In genomic region chr9:98709968-98710965, GRCh38 we compare ENCODE assay signal across 10 cellular contexts. TPM values are rescaled to one million over a fixed set of nuclear protein-coding genes. Genes with fewer than 3 reads are reported as not detected.
DNase-seq lines count a peak whose midpoint lies in the region; ATAC-seq and TF ChIP-seq lines count a peak whose summit lies in the region.
"Had no signal": no experiment of that assay in that cellular context is flagged by ENCODE, and none has a peak within 500 bp of the region (broad histone marks: within the 10 kb centered on the region; RNA-seq: fewer than 3 reads in every experiment).

No MANE protein-coding gene starts in this region.

- TF ChIP-seq POLR2A in spleen (IDR thresholded peaks at IDR 0.05): no peak

- H3K9me2 ChIP-seq in hepatocyte (replicated peaks; ENCODE audit: insufficient read depth): no peaks in the 10 kb centered on the region

- no peak overlapping the region for H3K4me2 ChIP-seq in hepatocyte

- H3K27ac ChIP-seq in A673 (ENCODE audit: low read depth, low read length, poor library complexity, severe bottlenecking) (no peak overlapping the region), HEK293 (ENCODE audit: extremely low read depth, low read depth, low read length) (no peak overlapping the region), hepatocyte (no peak overlapping the region), spleen (no peak overlapping the region)

- POLR2A ChIA-PET in A673 (lab: Charles Lee; ENCODE audit: low non-redundant PET) (no interaction called here), HEK293 (lab: Yijun Ruan, JAX) (no interaction called here), WTC11 (lab: Charles Lee) (no interaction called here)

- H3K9me3 Mint-ChIP-seq in WTC11: no peaks in the 10 kb centered on the region

- no peak overlapping the region for H2AFZ ChIP-seq in hepatocyte

- TF ChIP-seq CTCF in A673 (conservative IDR thresholded peaks at IDR 0.05; ENCODE audit: low read depth, low read length) (no peak), HEK293 (tag by site-specific recombination; IDR thresholded peaks at IDR 0.05) (no peak), WTC11 (IDR thresholded peaks at IDR 0.05) (no peak), hepatocyte (IDR thresholded peaks at IDR 0.05; ENCODE audit: poor library complexity) (no peak), spleen (IDR thresholded peaks at IDR 0.05 in 8 of 11, conservative IDR thresholded peaks at IDR 0.05 in 3 of 11) (no peak)

- H3K4me1 Mint-ChIP-seq in WTC11: peaks cover 8% of the 10 kb centered on the region

- H3K9me3 ChIP-seq in A673 (ENCODE audit: low read depth, low read length, poor library complexity, severe bottlenecking): no peaks in the 10 kb centered on the region
- no peaks in the 10 kb centered on the region for H3K9me3 ChIP-seq in HEK293 (ENCODE audit: control insufficient read depth, insufficient read depth, low read depth, low read length)
- H3K9me3 ChIP-seq in hepatocyte (ENCODE audit: low read depth): no peaks in the 10 kb centered on the region
- H3K9me3 ChIP-seq in spleen: no peaks in the 10 kb centered on the region

- intact Hi-C loops in A673 (cut with micrococcal nuclease; ENCODE audit: unreplicated experiment): loop anchor here (10.0 kb wide), 1 partner anchor 175 kb away; no protein-coding TSS in a partner anchor
- intact Hi-C loops in spleen (cut with DNase I; ENCODE audit: low total_unique reads): no loop called here

- peak overlapping the region; percentile 59 for H3K4me3 Mint-ChIP-seq in WTC11

- peaks cover 94% of the 10 kb centered on the region for H3K27me3 ChIP-seq in A673 (replicated peaks; ENCODE audit: insufficient read depth, low read depth, low read length, poor library complexity)
- H3K27me3 ChIP-seq in hepatocyte: peaks cover 80% of the 10 kb centered on the region
- peaks cover 7 to 89% (median 53%) of the 10 kb centered on the region in 7 donors for H3K27me3 ChIP-seq in spleen (replicated peaks in 1 of 7)

- no peaks in the 10 kb centered on the region for H3K36me3 Mint-ChIP-seq in WTC11

- CTCF ChIA-PET in A673 (lab: Charles Lee) (no interaction called here), HEK293 (lab: Yijun Ruan, JAX) (interaction anchor here (0.6 to 1.5 kb wide), 8 partner anchors 10 to 638 kb away, joined by 3 to 5 read pairs (median 3); no protein-coding TSS in a partner anchor), WTC11 (lab: Charles Lee) (interaction anchor here (0.7 to 2.0 kb wide), 5 partner anchors 31 to 395 kb away, joined by 3 to 6 read pairs (median 5); no protein-coding TSS in a partner anchor)

- H3K36me3 ChIP-seq in A673 (ENCODE audit: insufficient read depth, low read length, poor library complexity, severe bottlenecking): no peaks in the 10 kb centered on the region
- no peaks in the 10 kb centered on the region for H3K36me3 ChIP-seq in HEK293 (ENCODE audit: control insufficient read depth in 2 of 2, insufficient read depth in 1 of 2, low read length in 2 of 2)
- no peaks in the 10 kb centered on the region for H3K36me3 ChIP-seq in hepatocyte (replicated peaks; ENCODE audit: insufficient read depth, low read depth)
- no peaks in the 10 kb centered on the region for H3K36me3 ChIP-seq in spleen

- WGBS in hepatocyte (ENCODE audit: low lambda C conversion rate, missing lambda C conversion rate): 77% methylated on average over 14 of the region's 14 CpGs
- 62 to 71% (median 67%) methylated on average over 12 to 14 of the region's 14 CpGs for WGBS in spleen, 5 donors

- H3K27me3 Mint-ChIP-seq in WTC11 (ENCODE audit: low read depth): peaks cover 71% of the 10 kb centered on the region

- no peak overlapping the region for H3K27ac Mint-ChIP-seq in WTC11

- H4K20me1 ChIP-seq in hepatocyte (ENCODE audit: insufficient read depth, poor library complexity, severe bottlenecking): no peaks in the 10 kb centered on the region

- BruUV-seq in A673 (replicated peaks; lab: Mats Ljungman, UMichigan): no TSS peak

- DNase-seq in A673 (ENCODE audit: low spot score) (peak; percentile 41), WTC11 (ENCODE audit: low spot score) (peak; percentile 18), hepatocyte (ENCODE audit: low spot score) (peak; percentile 67), C1 segment of cervical spinal cord (lab: John Stamatoyannopoulos, UW) (no peak), spleen (no peak)
- DNase-seq: KG1; stimulated activated CD4-positive, alpha-beta T cell treated with anti-CD3 and anti-CD28 coated beads, Interleukin-1b, Interleukin-23, amount 100 ng/mL, for 48 hours had no signal

- H3K79me2 ChIP-seq in hepatocyte: no peaks in the 10 kb centered on the region

- H3K4me3 ChIP-seq in A673 (ENCODE audit: low read depth, low read length, poor library complexity, severe bottlenecking) (no peak overlapping the region), HEK293 (ENCODE audit: low read depth, low read length) (no peak overlapping the region), hepatocyte (no peak overlapping the region), spleen (no peak overlapping the region)

- no peaks in the 10 kb centered on the region for H3K4me1 ChIP-seq in A673 (ENCODE audit: insufficient read depth, low read length, poor library complexity, severe bottlenecking)
- no peaks in the 10 kb centered on the region for H3K4me1 ChIP-seq in HEK293 (ENCODE audit: control insufficient read depth, insufficient read depth, low read length)
- H3K4me1 ChIP-seq in hepatocyte (ENCODE audit: insufficient read depth): peaks cover 6% of the 10 kb centered on the region
- H3K4me1 ChIP-seq in spleen: peaks cover 4 to 31% (median 20%) of the 10 kb centered on the region in 6 donors

- ATAC-seq in WTC11: no peak
- ATAC-seq in HG03378 (IDR thresholded peaks at IDR 0.05; ENCODE audit: unreplicated experiment): no peak
- ATAC-seq in GM18867 (IDR thresholded peaks at IDR 0.05; ENCODE audit: unreplicated experiment): no peak

TF ChIP-seq in HEK293, 187 proteins besides CTCF, POLR2A, EP300 and RAD21 (continues in another document):
- TF ChIP-seq ZNF248 (tag by site-specific recombination; IDR thresholded peaks at IDR 0.05) (no peak), MZF1 (tag by site-specific recombination; IDR thresholded peaks at IDR 0.05; ENCODE audit: borderline replicate concordance) (no peak), REST (tag by site-specific recombination; IDR thresholded peaks at IDR 0.05) (peak; percentile 95), ZNF548 (tag by site-specific recombination; IDR thresholded peaks at IDR 0.05) (no peak)

TF ChIP-seq in WTC11, 78 proteins besides CTCF, POLR2A, EP300 and RAD21 (continues in another document):
- TF ChIP-seq AFF4 (CRISPR knock-in tag; IDR thresholded peaks at IDR 0.05; ENCODE audit: borderline replicate concordance) (no peak), TEAD1 (CRISPR knock-in tag; IDR thresholded peaks at IDR 0.05) (no peak)

RNA-seq across cellular contexts. Expression of gene GABBR2, which starts 1.5 kb away (rescaled TPM):
- total RNA-seq in A673 (2021) (not detected in 2 replicates), WTC11 (2021) (0.92 to 2.2 TPM (median 1.5 TPM) in 3 replicates), hepatocyte (0.20 and 0.52 TPM in 2 replicates), spleen (under 1 TPM in 1 of 7 donors, not detected in 6; 0.32 TPM)
- polyA plus RNA-seq in hepatocyte (0.28 and 1.3 TPM in 2 replicates), spleen (under 1 TPM in 2 of 3 donors, not detected in 1; 0.03 to 0.07 TPM)

Comparison
In these comparisons a context has a peak if more than half of its experiments do, and no peak if none do; other contexts are left out.
1. DNase-seq: peak in A673 (single experiment), WTC11 (single experiment) and hepatocyte (single experiment); none in C1 segment of cervical spinal cord (0 of 14) and spleen (single experiment).